15 cellular contexts compared by ENCODE assay signal in the genomic region with DNA sequence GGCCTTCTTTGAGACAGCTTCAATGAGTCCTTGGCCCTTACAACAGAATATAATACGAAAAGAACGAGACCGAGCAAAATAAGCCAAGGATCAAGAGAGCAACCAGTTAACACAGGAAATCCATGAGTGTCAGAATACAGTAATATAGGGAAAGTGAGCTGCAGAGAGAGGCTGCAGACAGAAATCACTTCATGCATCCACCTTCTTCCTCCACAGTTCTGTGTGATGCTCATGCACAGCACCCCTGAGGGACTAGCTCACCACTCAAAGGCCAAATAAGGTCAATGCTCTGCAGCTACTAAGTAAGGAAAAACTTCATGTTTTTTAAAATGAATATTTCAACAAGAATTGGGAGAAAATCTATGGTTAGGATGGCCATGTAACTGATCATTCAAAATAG.
A peak's percentile ranks its signal among the peaks of the same experiment; 100 is the strongest.
DNase-seq lines count a peak whose midpoint lies in the region; ATAC-seq and TF ChIP-seq lines count a peak whose summit lies in the region.
"Had no signal": no experiment of that assay in that cellular context is flagged by ENCODE, and none has a peak within 500 bp of the region (broad histone marks: within the 10 kb centered on the region; RNA-seq: fewer than 3 reads in every experiment).

No MANE protein-coding gene starts in this region.

- H3K27ac ChIP-seq in osteoblast (ENCODE audit: low read depth, low read length) (no peak overlapping the region), vagina (no peak overlapping the region)
- H3K27ac ChIP-seq: neural progenitor cell had no signal

- H3K9me3 ChIP-seq in osteoblast (ENCODE audit: low read depth, low read length) (no peaks in the 10 kb centered on the region), vagina (peaks cover 2% of the 10 kb centered on the region), BE2C (no peaks in the 10 kb centered on the region)

- H3K27me3 ChIP-seq in osteoblast (ENCODE audit: insufficient read depth, low read length): no peaks in the 10 kb centered on the region
- H3K27me3 ChIP-seq in vagina: no peaks in the 10 kb centered on the region
- peaks cover 7% of the 10 kb centered on the region; the same call in 1 of the 2 replicates for H3K27me3 ChIP-seq in BE2C
- H3K27me3 ChIP-seq: neural progenitor cell had no signal

- ATAC-seq in GM18870 (IDR thresholded peaks at IDR 0.05; ENCODE audit: unreplicated experiment) (peak; percentile 20), GM21529 (IDR thresholded peaks at IDR 0.05; ENCODE audit: unreplicated experiment) (peak; percentile 39), HG03342 (IDR thresholded peaks at IDR 0.05; ENCODE audit: unreplicated experiment) (peak; percentile 38)
- ATAC-seq: CD8-positive, alpha-beta T cell; HCT116 had no signal

- no peak for TF ChIP-seq POLR2A in vagina (IDR thresholded peaks at IDR 0.05)

- H3K4me3 ChIP-seq in osteoblast (ENCODE audit: insufficient read depth, low read length) (no peak overlapping the region), vagina (no peak overlapping the region), BE2C (ENCODE audit: low read depth, low read length) (no peak overlapping the region)
- H3K4me3 ChIP-seq: neural progenitor cell had no signal

- H4K20me1 ChIP-seq in osteoblast (ENCODE audit: insufficient read depth, low read length): no peaks in the 10 kb centered on the region

- no peak for TF ChIP-seq CTCF in osteoblast (IDR thresholded peaks at IDR 0.05; ENCODE audit: extremely low read depth, low read depth, low read length)
- TF ChIP-seq CTCF in vagina (IDR thresholded peaks at IDR 0.05): no peak
- no peak for TF ChIP-seq CTCF in BE2C (IDR thresholded peaks at IDR 0.05; ENCODE audit: low read depth, low read length)

- no peak for DNase-seq in osteoblast (ENCODE audit: insufficient read length, low spot score, missing footprints)
- no peak for DNase-seq in vagina (ENCODE audit: extremely low spot score in 2 of 2)
- DNase-seq in BE2C: no peak
- DNase-seq in NCI-H187 (lab: John Stamatoyannopoulos, UW): no peak
- DNase-seq: activated CD4-positive, alpha-beta memory T cell treated with anti-CD3 and anti-CD28 coated beads for 36 hours; activated effector memory CD4-positive, alpha-beta T cell treated with anti-CD3 and anti-CD28 coated beads, Interleukin-2, amount 50 U/mL, for 16 hours; CD8-positive, alpha-beta T cell; Karpas-422; NCI-H187 treated with DMSO at 0.1 percent for 48 hours; SHP77 treated with DMSO at 0.1 percent for 48 hours had no signal

- no peak overlapping the region for H3K4me2 ChIP-seq in osteoblast (ENCODE audit: insufficient read depth, low read length)
- H3K4me2 ChIP-seq: neural progenitor cell had no signal

- H3K36me3 ChIP-seq in osteoblast (ENCODE audit: insufficient read depth, low read length) (no peaks in the 10 kb centered on the region), vagina (no peaks in the 10 kb centered on the region), BE2C (no peaks in the 10 kb centered on the region)
- H3K36me3 ChIP-seq: neural progenitor cell had no signal

- intact Hi-C loops in vagina (cut with DNase I): no loop called here

- no peaks in the 10 kb centered on the region for H3K4me1 ChIP-seq in osteoblast (ENCODE audit: insufficient read depth, low read length)
- no peaks in the 10 kb centered on the region for H3K4me1 ChIP-seq in vagina
- H3K4me1 ChIP-seq in BE2C: no peaks in the 10 kb centered on the region
- H3K4me1 ChIP-seq: neural progenitor cell had no signal

- H2AFZ ChIP-seq in osteoblast (ENCODE audit: low read length): peak overlapping the region; percentile 88
- H2AFZ ChIP-seq: neural progenitor cell had no signal

- peaks cover 7% of the 10 kb centered on the region for H3K79me2 ChIP-seq in osteoblast (ENCODE audit: insufficient read depth, low read length)
